Comparison of ENCODE assay signal across 1 cellular context in the genomic region with DNA sequence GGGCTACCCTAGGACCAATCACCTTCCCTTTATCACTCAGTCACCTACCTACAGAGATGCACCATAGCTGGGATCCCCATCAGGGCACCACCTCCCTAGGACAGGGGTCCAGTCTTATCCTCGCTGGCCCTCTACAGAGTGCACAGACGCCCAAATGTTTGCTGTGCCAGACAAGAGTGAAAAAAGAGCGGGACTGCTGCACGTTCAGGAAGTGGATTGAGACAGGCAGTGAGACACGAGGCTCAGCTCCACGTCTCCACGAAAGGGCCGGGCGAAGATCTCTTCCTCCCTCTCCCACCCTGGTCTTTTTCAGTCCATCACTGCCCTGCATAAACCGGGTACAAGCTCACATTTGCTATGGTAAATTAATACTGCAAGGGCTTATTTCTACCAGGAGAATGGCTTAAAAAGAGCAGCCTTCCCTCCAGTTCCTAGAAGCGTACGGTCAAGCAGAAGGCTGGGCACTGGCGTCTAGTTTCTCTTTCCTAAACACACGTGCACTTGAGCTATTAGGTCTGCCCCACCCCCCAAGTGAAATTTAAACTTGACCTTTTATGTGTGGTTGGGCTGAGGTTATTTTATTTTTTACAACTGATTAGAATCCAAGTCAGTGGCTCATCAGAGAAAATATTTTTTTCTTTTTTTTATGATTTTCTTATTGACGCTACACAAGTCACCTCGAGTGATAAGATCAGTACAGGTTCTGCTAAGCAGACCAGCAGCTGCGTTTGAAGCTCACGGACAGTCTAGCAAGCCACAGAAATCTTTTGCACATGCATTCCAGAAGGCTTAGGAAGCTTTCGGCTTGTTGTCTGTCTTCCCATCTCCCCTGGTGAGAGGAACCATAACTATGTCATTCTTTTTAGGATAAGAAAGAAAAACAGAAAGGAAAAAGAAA.
TF ChIP-seq lines count a peak whose summit lies in the region.

No MANE protein-coding gene starts in this region.

TF ChIP-seq in IMR-90, 13 proteins besides CTCF, POLR2A, EP300 and RAD21:
- TF ChIP-seq FOS (IDR thresholded peaks at IDR 0.05; ENCODE audit: low read depth, low read length) (no peak), BHLHE40 (IDR thresholded peaks at IDR 0.05; ENCODE audit: low read depth, low read length) (0 out of 2 replicates have a peak, but pooled peaks have one; percentile 46)
TF ChIP-seq in IMR-90: peak in this region for 1.
